In genomic region chr6:112118034-112118433, GRCh38 we compare ENCODE assay signal across 12 cellular contexts. TPM values are rescaled to one million over a fixed set of nuclear protein-coding genes. Genes with fewer than 3 reads are reported as not detected.
DNase-seq lines count a peak whose midpoint lies in the region; TF ChIP-seq lines count a peak whose summit lies in the region.
"Had no signal": no experiment of that assay in that cellular context is flagged by ENCODE, and none has a peak within 500 bp of the region (broad histone marks: within the 10 kb centered on the region; RNA-seq: fewer than 3 reads in every experiment).

No MANE protein-coding gene starts in this region.

- H3K4me1 ChIP-seq in PC-9 (replicated peaks; ENCODE audit: insufficient read depth) (peaks cover 9% of the 10 kb centered on the region), mammary epithelial cell (ENCODE audit: insufficient read depth, low read length) (peaks cover 4% of the 10 kb centered on the region)
- H3K4me1 ChIP-seq: Caco-2, HAP-1 had no signal

- no peaks in the 10 kb centered on the region for H3K9me3 Mint-ChIP-seq in Calu3 (ENCODE audit: low read depth, unreplicated experiment)
- no peaks in the 10 kb centered on the region for H3K9me3 Mint-ChIP-seq in HFFc6
- no peaks in the 10 kb centered on the region for H3K9me3 Mint-ChIP-seq in activated CD4-positive, alpha-beta memory T cell treated with anti-CD3 and anti-CD28 coated beads for 36 hours

- peaks cover 54% of the 10 kb centered on the region for H3F3A ChIP-seq in PC-9 (ENCODE audit: insufficient read depth, low read depth)

- H3K36me3 Mint-ChIP-seq in Calu3 (ENCODE audit: insufficient read depth, unreplicated experiment), result peaks cover 32% of the 10 kb centered on the region
- peaks cover 41% of the 10 kb centered on the region for H3K36me3 Mint-ChIP-seq in HFFc6 (ENCODE audit: low read depth)
- H3K36me3 Mint-ChIP-seq in activated CD4-positive, alpha-beta memory T cell treated with anti-CD3 and anti-CD28 coated beads for 36 hours, result no peaks in the 10 kb centered on the region

- peaks cover 91% of the 10 kb centered on the region for H3K36me3 ChIP-seq in PC-9 (ENCODE audit: low read depth)
- H3K36me3 ChIP-seq in mammary epithelial cell (ENCODE audit: insufficient read depth, low read length), result no peaks in the 10 kb centered on the region
- H3K36me3 ChIP-seq: HAP-1 had no signal

- intact Hi-C loops in Calu3 (cut with micrococcal nuclease; ENCODE audit: unreplicated experiment), result no loop called here
- intact Hi-C loops in PC-9 (cut with micrococcal nuclease; ENCODE audit: unreplicated experiment), result no loop called here
- intact Hi-C loops in mammary epithelial cell (cut with micrococcal nuclease), result no loop called here
- intact Hi-C loops in activated CD4-positive, alpha-beta memory T cell treated with anti-CD3 and anti-CD28 coated beads for 36 hours (cut with micrococcal nuclease), result loop anchor here (2.0 kb wide), 1 partner anchor 37 kb away; no protein-coding TSS in a partner anchor

- TF ChIP-seq CTCF in Calu3 (IDR thresholded peaks at IDR 0.05; ENCODE audit: unreplicated experiment) (no peak), HFFc6 (IDR thresholded peaks at IDR 0.05) (no peak), PC-9 (conservative IDR thresholded peaks at IDR 0.05) (no peak), mammary epithelial cell (conservative IDR thresholded peaks at IDR 0.05 in 1 of 2, IDR thresholded peaks at IDR 0.05 in 1 of 2; ENCODE audit: extremely low read depth in 1 of 2, insufficient read depth in 1 of 2, low read depth in 1 of 2, low read length in 2 of 2) (no peak)

- dilution Hi-C loops in mammary epithelial cell (cut with HindIII; ENCODE audit: low sequenced_read_pairs), result no loop called here

- no TSS peak for BruUV-seq in Calu3 (replicated peaks; lab: Mats Ljungman, UMichigan)
- BruUV-seq in PC-9 (replicated peaks; lab: Mats Ljungman, UMichigan), result no TSS peak
- BruUV-seq in mammary epithelial cell (replicated peaks; lab: Mats Ljungman, UMichigan), result no TSS peak

- H3K4me3 Mint-ChIP-seq in Calu3 (ENCODE audit: low read depth, unreplicated experiment) (no peak overlapping the region), HFFc6 (no peak overlapping the region)
- H3K4me3 Mint-ChIP-seq in activated CD4-positive, alpha-beta memory T cell treated with anti-CD3 and anti-CD28 coated beads for 36 hours, result no peak overlapping the region

- H3K4me3 ChIP-seq in PC-9 (no peak overlapping the region), mammary epithelial cell (replicated peaks in 1 of 3; ENCODE audit: insufficient read depth in 1 of 3, low read depth in 2 of 3, low read length in 3 of 3) (no peak overlapping the region)
- H3K4me3 ChIP-seq: HAP-1 had no signal

- in situ Hi-C loops in mammary epithelial cell (cut with MboI; ENCODE audit: low sequenced_read_pairs in 2 of 2), result no loop called here

- POLR2A ChIA-PET in PC-9 (lab: Charles Lee; ENCODE audit: unreplicated experiment), result no interaction called here
- POLR2A ChIA-PET in activated CD4-positive, alpha-beta memory T cell treated with anti-CD3 and anti-CD28 coated beads for 36 hours (lab: Charles Lee), result no interaction called here

- H3K27me3 Mint-ChIP-seq in Calu3 (ENCODE audit: unreplicated experiment) (no peaks in the 10 kb centered on the region), HFFc6 (ENCODE audit: insufficient read depth) (no peaks in the 10 kb centered on the region; the same call in 1 of the 2 replicates)
- H3K27me3 Mint-ChIP-seq in activated CD4-positive, alpha-beta memory T cell treated with anti-CD3 and anti-CD28 coated beads for 36 hours, result peaks cover 7% of the 10 kb centered on the region

- no peaks in the 10 kb centered on the region for H3K79me2 ChIP-seq in PC-9 (ENCODE audit: low read depth)
- H3K79me2 ChIP-seq in mammary epithelial cell (ENCODE audit: insufficient read depth, low read length), result no peaks in the 10 kb centered on the region

- CTCF ChIA-PET in Calu3 (lab: Charles Lee) (no interaction called here), PC-9 (lab: Charles Lee) (interaction anchor here (0.6 kb wide), 1 partner anchor 148 kb away, joined by 7 read pairs; no protein-coding TSS in a partner anchor), mammary epithelial cell (lab: Charles Lee; ENCODE audit: low non-redundant PET) (no interaction called here)
- CTCF ChIA-PET in activated CD4-positive, alpha-beta memory T cell treated with anti-CD3 and anti-CD28 coated beads for 36 hours (lab: Charles Lee), result interaction anchor here (0.8 kb wide), 1 partner anchor 45 kb away, joined by 3 read pairs; no protein-coding TSS in a partner anchor

- no peaks in the 10 kb centered on the region for H3K9me3 ChIP-seq in PC-9 (ENCODE audit: insufficient read depth, low read depth)
- H3K9me3 ChIP-seq in mammary epithelial cell (replicated peaks; ENCODE audit: insufficient read depth, low read length), result no peaks in the 10 kb centered on the region
- H3K9me3 ChIP-seq: Caco-2, HAP-1 had no signal

- H3K9ac ChIP-seq in mammary epithelial cell (ENCODE audit: insufficient read depth, low read length), result no peak overlapping the region
- H3K9ac ChIP-seq: KMS-11 had no signal

- H3K4me2 ChIP-seq in PC-9 (no peak overlapping the region), mammary epithelial cell (ENCODE audit: insufficient read depth, low read depth, low read length) (no peak overlapping the region)
- H3K4me2 ChIP-seq: KMS-11 had no signal

- H3K27ac ChIP-seq in PC-9 (peak overlapping the region; percentile 23), mammary epithelial cell (ENCODE audit: insufficient read depth, low read depth, low read length) (no peak overlapping the region)
- H3K27ac ChIP-seq: KMS-11 had no signal

- DNase-seq in Calu3 (no peak), HFFc6 (no peak), PC-9 (no peak), mammary epithelial cell (no peak), NCI-H1930 (lab: John Stamatoyannopoulos, UW) (no peak), NCI-H1105 (lab: John Stamatoyannopoulos, UW) (no peak), SKM-1 (lab: John Stamatoyannopoulos, UW; ENCODE audit: unreplicated experiment) (no peak)
- no peak for DNase-seq in activated CD4-positive, alpha-beta memory T cell treated with anti-CD3 and anti-CD28 coated beads for 36 hours
- DNase-seq: Caco-2, NCI-H187 treated with DMSO at 0.1 percent for 48 hours had no signal

- H3K27ac Mint-ChIP-seq in Calu3 (ENCODE audit: unreplicated experiment) (peak overlapping the region; percentile 15), HFFc6 (peak overlapping the region; percentile 81)
- H3K27ac Mint-ChIP-seq in activated CD4-positive, alpha-beta memory T cell treated with anti-CD3 and anti-CD28 coated beads for 36 hours, result no peak overlapping the region

- H4K20me1 ChIP-seq in PC-9 (ENCODE audit: insufficient read depth) (0 out of 2 replicates have a peak, but pooled peaks cover 7% of the 10 kb centered on the region), mammary epithelial cell (ENCODE audit: insufficient read depth, low read length) (no peaks in the 10 kb centered on the region)

- H3K9me2 ChIP-seq in PC-9 (ENCODE audit: insufficient read depth), result no peaks in the 10 kb centered on the region

- peaks cover 11% of the 10 kb centered on the region for H3K4me1 Mint-ChIP-seq in Calu3 (ENCODE audit: low read depth, unreplicated experiment)
- peaks cover 23% of the 10 kb centered on the region for H3K4me1 Mint-ChIP-seq in HFFc6 (ENCODE audit: low read depth)
- peaks cover 14% of the 10 kb centered on the region for H3K4me1 Mint-ChIP-seq in activated CD4-positive, alpha-beta memory T cell treated with anti-CD3 and anti-CD28 coated beads for 36 hours (ENCODE audit: low read depth)

- H2AFZ ChIP-seq in PC-9, result no peak overlapping the region
- peak overlapping the region; percentile 21 for H2AFZ ChIP-seq in mammary epithelial cell (ENCODE audit: low read depth, low read length)

- no peaks in the 10 kb centered on the region for H3K27me3 ChIP-seq in PC-9 (ENCODE audit: insufficient read depth, low read depth)
- H3K27me3 ChIP-seq in mammary epithelial cell (ENCODE audit: insufficient read depth, low read length), result no peaks in the 10 kb centered on the region

RNA-seq across cellular contexts. Expression of gene FAM229B, which starts 30.6 kb away (rescaled TPM):
- 13.0 TPM in 2 replicates for total RNA-seq in Calu3 (2022)
- 10 to 100 TPM; 30.2 to 36.2 (median 33.7) TPM for total RNA-seq in HFFc6 (2021; fragmentation: NEBNext Ultra II Directional; extraction: Animal tissue kit (Norgen Biotek cat#: 25700))
- 12.3 and 16.3 TPM in 2 replicates for total RNA-seq in PC-9 (2021)
- total RNA-seq in mammary epithelial cell, result 1 to 10 TPM; 3.4 to 5.2 TPM
- 3.5 TPM for polyA plus RNA-seq in mammary epithelial cell
- not detected for polyA minus RNA-seq in mammary epithelial cell
- total RNA-seq in activated CD4-positive, alpha-beta memory T cell treated with anti-CD3 and anti-CD28 coated beads for 36 hours, result 1 to 10 TPM; 6.7 to 7.3 TPM

RNA-seq across cellular contexts. Expression of gene TUBE1, which starts 30.8 kb away (rescaled TPM):
- 21.0 and 25.6 TPM in 2 replicates for total RNA-seq in Calu3 (2022)
- total RNA-seq in HFFc6 (2021; fragmentation: NEBNext Ultra II Directional; extraction: Animal tissue kit (Norgen Biotek cat#: 25700)), result 10 to 100 TPM in 5 of 6 experiments, 1 to 10 TPM in 1; 9.8 to 15.5 (median 11.2) TPM
- 27.0 and 30.3 TPM in 2 replicates for total RNA-seq in PC-9 (2021)
- total RNA-seq in mammary epithelial cell, result 10 to 100 TPM; 39.8 to 45.7 TPM
- polyA plus RNA-seq in mammary epithelial cell, result 7.6 TPM
- 2.6 TPM for polyA minus RNA-seq in mammary epithelial cell
- 10 to 100 TPM; 37.2 to 39.2 TPM for total RNA-seq in activated CD4-positive, alpha-beta memory T cell treated with anti-CD3 and anti-CD28 coated beads for 36 hours

Comparison
In these comparisons a context has a peak if more than half of its experiments do, and no peak if none do; other contexts are left out.
1. CTCF ChIA-PET loops: an anchor here in PC-9 (0.6 kb wide) and activated CD4-positive, alpha-beta memory T cell treated with anti-CD3 and anti-CD28 coated beads for 36 hours (0.8 kb wide); none called in Calu3 and mammary epithelial cell.